8 cellular contexts compared by ENCODE assay signal in genomic region chr3:10945683-10946287, GRCh38. TPM values are rescaled to one million over a fixed set of nuclear protein-coding genes. Genes with fewer than 3 reads are reported as not detected.
DNase-seq lines count a peak whose midpoint lies in the region; ATAC-seq lines count a peak whose summit lies in the region.

No MANE protein-coding gene starts in this region.

- H3K27me3 ChIP-seq in CD4-positive, alpha-beta memory T cell (ENCODE audit: insufficient read depth, low read length): no peaks in the 10 kb centered on the region

- H3K27ac ChIP-seq in CD4-positive, alpha-beta memory T cell (ENCODE audit: low read depth, low read length): no peak overlapping the region

- H3K9me3 Mint-ChIP-seq in CD4-positive, alpha-beta memory T cell: peaks cover 0 to 8% (median 4%) of the 10 kb centered on the region in 8 donors

- H3K36me3 ChIP-seq in CD4-positive, alpha-beta memory T cell (ENCODE audit: insufficient read depth, low read length): no peaks in the 10 kb centered on the region

- H3K36me3 Mint-ChIP-seq in CD4-positive, alpha-beta memory T cell: no peaks in the 10 kb centered on the region

- intact Hi-C loops in CD4-positive, alpha-beta memory T cell (cut with micrococcal nuclease): loop anchor here (5.0 kb wide), 1 partner anchor 707 kb away; no protein-coding TSS in a partner anchor

- CTCF ChIA-PET in CD4-positive, alpha-beta memory T cell (lab: Charles Lee; ENCODE audit: partially characterized antibody): interaction anchor here (1.1 to 1.4 kb wide), 4 partner anchors 8 to 18 kb away, joined by 3 to 5 read pairs (median 3); no protein-coding TSS in a partner anchor

- peaks cover 2 to 10% of the 10 kb centered on the region in 2 donors for H3K27me3 Mint-ChIP-seq in CD4-positive, alpha-beta memory T cell

- no peaks in the 10 kb centered on the region for H3K4me1 ChIP-seq in CD4-positive, alpha-beta memory T cell (ENCODE audit: insufficient read depth, low read length)

- DNase-seq in CD4-positive, alpha-beta memory T cell: peak in 3 of 5 donors; percentile 8 to 21 (median 10)
- DNase-seq in OCI-M1 (lab: John Stamatoyannopoulos, UW) (peak; percentile 87), glomerular visceral epithelial cell (ENCODE audit: extremely low spot score) (peak; percentile 37), pons (ENCODE audit: low spot score) (peak; percentile 70), NCI-H1105 treated with DMSO at 0.1 percent for 48 hours (lab: John Stamatoyannopoulos, UW) (no peak), NCI-H446 treated with DMSO at 0.1 percent for 48 hours (lab: John Stamatoyannopoulos, UW) (no peak)
- peak; percentile 33 for DNase-seq in activated naive CD4-positive, alpha-beta T cell treated with Interleukin-2 at 50 U/mL for 16 hours

- no peaks in the 10 kb centered on the region for H3K9me3 ChIP-seq in CD4-positive, alpha-beta memory T cell (ENCODE audit: control insufficient read depth in 1 of 2, low read length in 2 of 2)

- POLR2A ChIA-PET in CD4-positive, alpha-beta memory T cell (lab: Charles Lee; ENCODE audit: partially characterized antibody): no interaction called here

- peak; percentile 80 for ATAC-seq in GM21529 (IDR thresholded peaks at IDR 0.05; ENCODE audit: unreplicated experiment)

- H3K4me3 ChIP-seq in CD4-positive, alpha-beta memory T cell (ENCODE audit: low read length in 2 of 2): no peak overlapping the region

- H3K4me1 Mint-ChIP-seq in CD4-positive, alpha-beta memory T cell: no peaks in the 10 kb centered on the region

- H3K27ac Mint-ChIP-seq in CD4-positive, alpha-beta memory T cell: no peak overlapping the region

- no peak overlapping the region for H3K4me3 Mint-ChIP-seq in CD4-positive, alpha-beta memory T cell

RNA-seq across cellular contexts. Expression of gene SLC6A1, which starts 46.8 kb away (rescaled TPM):
- not detected for total RNA-seq in CD4-positive, alpha-beta memory T cell
- not detected for polyA plus RNA-seq in CD4-positive, alpha-beta memory T cell

Comparison
In these comparisons a context has a peak if more than half of its experiments do, and no peak if none do; other contexts are left out.
1. DNase-seq: peak in CD4-positive, alpha-beta memory T cell (3 of 5), OCI-M1 (single experiment), activated naive CD4-positive, alpha-beta T cell treated with Interleukin-2 at 50 U/mL for 16 hours (single experiment), glomerular visceral epithelial cell (single experiment) and pons (single experiment); none in NCI-H1105 treated with DMSO at 0.1 percent for 48 hours (single experiment) and NCI-H446 treated with DMSO at 0.1 percent for 48 hours (single experiment).